In genomic region chr11:78384231-78384630, GRCh38 we compare ENCODE assay signal across 18 cellular contexts. TPM values are rescaled to one million over a fixed set of nuclear protein-coding genes. Genes with fewer than 3 reads are reported as not detected.
DNase-seq lines count a peak whose midpoint lies in the region; ATAC-seq and TF ChIP-seq lines count a peak whose summit lies in the region.
"Had no signal": no experiment of that assay in that cellular context is flagged by ENCODE, and none has a peak within 500 bp of the region (broad histone marks: within the 10 kb centered on the region; RNA-seq: fewer than 3 reads in every experiment).

No MANE protein-coding gene starts in this region.

- ATAC-seq in GM19324 (IDR thresholded peaks at IDR 0.05; ENCODE audit: low FRiP score, unreplicated experiment): no peak
- no peak for ATAC-seq in GM21367 (IDR thresholded peaks at IDR 0.05; ENCODE audit: unreplicated experiment)
- ATAC-seq: GM23338, HCT116 had no signal

- H3K27ac ChIP-seq in angular gyrus (ENCODE audit: low read depth, low read length): peak overlapping the region; percentile 1
- H3K27ac ChIP-seq in neutrophil: peak overlapping the region; percentile 5
- peak overlapping the region; percentile 7 for H3K27ac ChIP-seq in temporal lobe (ENCODE audit: low read depth, low read length)
- H3K27ac ChIP-seq: 22Rv1, BLaER1, C4-2B had no signal

- no peak overlapping the region for H3K4me3 ChIP-seq in neutrophil (ENCODE audit: low read depth in 1 of 2, low read length in 1 of 2)
- H3K4me3 ChIP-seq: BLaER1, GM23338 had no signal

- no peaks in the 10 kb centered on the region for H3K27me3 ChIP-seq in neutrophil
- H3K27me3 ChIP-seq: BLaER1 had no signal

- no peaks in the 10 kb centered on the region for H3K9me3 ChIP-seq in neutrophil

- no peaks in the 10 kb centered on the region for H3K36me3 ChIP-seq in neutrophil

- no peak for TF ChIP-seq CTCF in neutrophil (IDR thresholded peaks at IDR 0.05)

- no peaks in the 10 kb centered on the region for H3K4me1 ChIP-seq in neutrophil (ENCODE audit: control insufficient read depth in 1 of 2, insufficient read depth in 1 of 2, low read depth in 1 of 2, low read length in 1 of 2)

- peak; percentile 47 for DNase-seq in NCI-H345 (lab: John Stamatoyannopoulos, UW)
- no peak for DNase-seq in NCI-H345 treated with DMSO at 0.1 percent for 48 hours (lab: John Stamatoyannopoulos, UW; ENCODE audit: unreplicated experiment)
- DNase-seq in NCI-H510A (lab: John Stamatoyannopoulos, UW): no peak
- DNase-seq: CD4-positive, alpha-beta T cell; DMS 273 treated with DMSO at 0.1 percent for 48 hours; DMS79; GF-D8; H9 had no signal

RNA-seq across cellular contexts. Expression of gene GAB2, which starts 33.4 kb away (rescaled TPM):
- total RNA-seq in temporal lobe: 19.9 TPM
